ENCODE assay signal across 9 cellular contexts in the genomic region with DNA sequence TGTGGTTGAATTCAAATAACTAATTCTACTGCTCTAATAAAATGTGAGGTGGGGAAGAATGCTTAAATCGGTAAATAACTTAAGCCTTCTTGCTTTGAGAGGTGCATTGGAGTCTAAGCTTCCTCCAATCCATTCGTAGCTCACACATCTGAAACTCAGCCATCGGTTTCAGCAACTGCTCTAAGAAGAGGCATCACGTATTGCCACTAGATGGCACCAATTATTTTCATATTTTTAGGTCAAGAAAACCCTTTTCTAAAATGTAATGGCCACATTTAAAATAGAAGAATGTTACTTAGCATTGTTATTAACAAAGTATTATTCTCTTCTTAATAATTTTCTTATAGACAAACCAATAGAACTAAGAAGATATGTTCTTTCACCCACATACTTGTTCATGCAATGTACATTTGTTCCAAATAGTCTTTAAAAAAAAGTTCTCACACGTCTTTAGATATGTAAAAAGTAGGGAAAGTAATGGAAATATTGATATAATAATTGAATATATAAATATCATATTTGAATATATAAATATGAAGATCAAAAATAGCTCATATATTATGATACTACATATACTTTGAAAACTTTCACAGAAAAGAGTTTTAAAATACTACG.
A peak's percentile ranks its signal among the peaks of the same experiment; 100 is the strongest.
DNase-seq lines count a peak whose midpoint lies in the region; ATAC-seq, FAIRE-seq and TF ChIP-seq lines count a peak whose summit lies in the region.
"Had no signal": no experiment of that assay in that cellular context is flagged by ENCODE, and none has a peak within 500 bp of the region (broad histone marks: within the 10 kb centered on the region; RNA-seq: fewer than 3 reads in every experiment).

No MANE protein-coding gene starts in this region.

- POLR2A ChIA-PET in CD4-positive, alpha-beta T cell (lab: Charles Lee): no interaction called here

- peak; percentile 33 for ATAC-seq in HG02798 (IDR thresholded peaks at IDR 0.05; ENCODE audit: poor library complexity, unreplicated experiment)
- no peak for ATAC-seq in CD4-positive, alpha-beta T cell (ENCODE audit: poor library complexity)
- ATAC-seq in GM19397 (IDR thresholded peaks at IDR 0.05; ENCODE audit: unreplicated experiment): no peak

- no peak for FAIRE-seq in bronchial epithelial cell (lab: Jason Lieb, UNC)

- in situ Hi-C loops in Caki2 (cut with HindIII; ENCODE audit: low pct_unique_long_range_greater_than_20kb, low sequenced_read_pairs): no loop called here

- intact Hi-C loops in CD4-positive, alpha-beta T cell (cut with DNase I, micrococcal nuclease): no loop called here

- CTCF ChIA-PET in CD4-positive, alpha-beta T cell (lab: Charles Lee): no interaction called here

- DNase-seq in Caki2 (ENCODE audit: low read depth): peak; percentile 2
- peak; percentile 65 for DNase-seq in NCI-H345 treated with DMSO at 0.1 percent for 48 hours (lab: John Stamatoyannopoulos, UW; ENCODE audit: unreplicated experiment)
- DNase-seq in bronchial epithelial cell (ENCODE audit: low read depth): peak; percentile 49
- DNase-seq in CD4-positive, alpha-beta T cell: no peak
- no peak for DNase-seq in NK-92 (lab: John Stamatoyannopoulos, UW; ENCODE audit: unreplicated experiment)

- H3K4me3 ChIP-seq in bronchial epithelial cell (ENCODE audit: low read depth, low read length): no peak overlapping the region
- H3K4me3 ChIP-seq: thoracic aorta had no signal

- no peaks in the 10 kb centered on the region for H3K9me3 Mint-ChIP-seq in nephron
- H3K9me3 Mint-ChIP-seq in CD4-positive, alpha-beta T cell: no peaks in the 10 kb centered on the region

- no peak overlapping the region for H3K27ac ChIP-seq in CD4-positive, alpha-beta T cell (ENCODE audit: low read depth, low read length)
- H3K27ac ChIP-seq: thoracic aorta had no signal

- no peaks in the 10 kb centered on the region for H3K36me3 ChIP-seq in bronchial epithelial cell (ENCODE audit: control insufficient read depth, insufficient read depth, low read length)
- H3K36me3 ChIP-seq: thoracic aorta had no signal

- no peaks in the 10 kb centered on the region for H3K9me3 ChIP-seq in CD4-positive, alpha-beta T cell (ENCODE audit: control insufficient read depth, low read length)
- H3K9me3 ChIP-seq: thoracic aorta had no signal

- no peak overlapping the region for H3K4me3 Mint-ChIP-seq in nephron
- H3K4me3 Mint-ChIP-seq in CD4-positive, alpha-beta T cell: no peak overlapping the region

- H3K27me3 Mint-ChIP-seq in nephron (ENCODE audit: low read depth): no peaks in the 10 kb centered on the region
- no peaks in the 10 kb centered on the region for H3K27me3 Mint-ChIP-seq in CD4-positive, alpha-beta T cell

- H3K27ac Mint-ChIP-seq in nephron: no peak overlapping the region
- H3K27ac Mint-ChIP-seq in CD4-positive, alpha-beta T cell: no peak overlapping the region

- H3K4me1 Mint-ChIP-seq in nephron: no peaks in the 10 kb centered on the region
- H3K4me1 Mint-ChIP-seq in CD4-positive, alpha-beta T cell (ENCODE audit: low read depth): no peaks in the 10 kb centered on the region

- H3K27me3 ChIP-seq in bronchial epithelial cell (ENCODE audit: control insufficient read depth, insufficient read depth, low read length): no peaks in the 10 kb centered on the region
- no peaks in the 10 kb centered on the region for H3K27me3 ChIP-seq in CD4-positive, alpha-beta T cell (ENCODE audit: control insufficient read depth, insufficient read depth, low read length)

- no peaks in the 10 kb centered on the region for H3K36me3 Mint-ChIP-seq in nephron (ENCODE audit: low read depth)
- H3K36me3 Mint-ChIP-seq in CD4-positive, alpha-beta T cell (ENCODE audit: low read depth): no peaks in the 10 kb centered on the region

- TF ChIP-seq CTCF in bronchial epithelial cell (IDR thresholded peaks at IDR 0.05; ENCODE audit: insufficient read depth, low read length, severe bottlenecking) (peak; percentile 58), nephron (IDR thresholded peaks at IDR 0.05; ENCODE audit: unreplicated experiment in 3 of 3) (peak; percentile 66 to 75 (median 72))
- no peak for TF ChIP-seq CTCF in CD4-positive, alpha-beta T cell (IDR thresholded peaks at IDR 0.05)

Comparison
In these comparisons a context has a peak if more than half of its experiments do, and no peak if none do; other contexts are left out.
1. DNase-seq: peak in Caki2 (single experiment), NCI-H345 treated with DMSO at 0.1 percent for 48 hours (single experiment) and bronchial epithelial cell (single experiment); none in CD4-positive, alpha-beta T cell (0 of 10) and NK-92 (single experiment).